Comparison of ENCODE assay signal across 34 cellular contexts in the genomic region with DNA sequence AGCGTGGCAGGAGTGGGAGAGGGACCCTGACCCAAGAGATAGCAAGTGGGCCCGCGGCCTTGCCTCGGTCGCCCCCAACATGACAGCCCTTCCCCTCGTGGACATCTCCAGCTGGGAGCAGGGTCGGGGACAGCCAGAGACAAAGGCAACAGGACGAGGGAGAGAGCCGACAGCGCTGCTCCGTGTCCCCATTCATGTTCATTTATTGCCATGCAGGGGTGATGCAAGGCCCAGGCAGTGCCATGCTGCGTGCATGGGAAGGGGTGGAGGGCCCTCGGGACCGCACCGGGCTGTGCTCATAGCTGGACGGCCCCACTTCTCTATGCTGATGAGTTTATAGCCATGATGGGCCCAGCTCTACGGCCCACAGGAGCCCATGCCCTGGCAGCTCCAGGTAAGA. TPM values are rescaled to one million over a fixed set of nuclear protein-coding genes. Genes with fewer than 3 reads are reported as not detected.
"Had no signal": no experiment of that assay in that cellular context is flagged by ENCODE, and none has a peak within 500 bp of the region (broad histone marks: within the 10 kb centered on the region; RNA-seq: fewer than 3 reads in every experiment).

No MANE protein-coding gene starts in this region.

- DNase-seq: activated CD4-positive, alpha-beta T cell treated with anti-CD3 and anti-CD28 coated beads, Interleukin-2, amount 50 U/mL, for 1 hour; activated CD8-positive, alpha-beta T cell treated with anti-CD3 and anti-CD28 coated beads for 36 hours; activated gamma-delta T cell treated with Interleukin-2 at 50 U/mL for 16 hours; activated naive CD4-positive, alpha-beta T cell treated with anti-CD3 and anti-CD28 coated beads, Interleukin-2, amount 50 U/mL, for 16 hours; activated T-cell treated with anti-CD3 and anti-CD28 coated beads, Interleukin-2, amount 50 U/mL, for 1 hour; dermis blood vessel endothelial cell; effector CD4-positive, alpha-beta T cell; foreskin keratinocyte; hypothalamus; immature natural killer cell; kidney; mucosa of descending colon; SK-N-SH; stimulated activated CD4-positive, alpha-beta T cell treated with anti-CD3 and anti-CD28 coated beads, Interleukin-15, amount 100 ng/mL, for 24 hours; stimulated activated CD4-positive, alpha-beta T cell treated with anti-CD3 and anti-CD28 coated beads, Interleukin-2, amount 100 ng/mL, for 24 hours; stimulated activated naive B cell treated with anti-CD40 and anti-IgM and Interleukin-4, amounts not matched to agents 10 μg/mL and 1 μg/mL and 100 μg/mL, for 72 hours; SW 1271; T-helper 9 cell had no signal

- H3K36me3 ChIP-seq: esophagus muscularis mucosa, heart left ventricle, thoracic aorta, vagina had no signal

- H3K36me3 Mint-ChIP-seq: immature natural killer cell; natural killer cell treated with Interleukin-12 subunit alpha and Interleukin-12 subunit beta and Interleukin-15 and Interleukin-18, amount 100 ng/mL, for 72 hours; stimulated activated naive B cell treated with anti-CD40 and anti-IgM and Interleukin-4, amounts not matched to agents 10 μg/mL and 1 μg/mL and 100 μg/mL, for 72 hours; type B pancreatic cell had no signal

- H3K4me3 ChIP-seq: esophagus muscularis mucosa, heart left ventricle, mucosa of descending colon, psoas muscle, smooth muscle cell, thoracic aorta, vagina had no signal

- H3K4me2 ChIP-seq: SK-N-SH, smooth muscle cell had no signal

- H3K27me3 Mint-ChIP-seq: activated CD8-positive, alpha-beta T cell treated with anti-CD3 and anti-CD28 coated beads for 36 hours; natural killer cell treated with Interleukin-12 subunit alpha and Interleukin-12 subunit beta and Interleukin-15 and Interleukin-18, amount 100 ng/mL, for 72 hours; stimulated activated naive B cell treated with anti-CD40 and anti-IgM and Interleukin-4, amounts not matched to agents 10 μg/mL and 1 μg/mL and 100 μg/mL, for 72 hours; type B pancreatic cell had no signal

- H3K9me3 ChIP-seq: esophagus muscularis mucosa, heart left ventricle, mucosa of descending colon, psoas muscle, SK-N-SH, thoracic aorta, vagina had no signal

- H3K4me1 ChIP-seq: esophagus muscularis mucosa, foreskin keratinocyte, heart left ventricle, parathyroid adenoma, psoas muscle, vagina had no signal

- FAIRE-seq: bronchial epithelial cell, colon, kidney, TTC549 had no signal

- H3K27me3 ChIP-seq: esophagus muscularis mucosa, foreskin keratinocyte, heart left ventricle, vagina had no signal

- H2AFZ ChIP-seq: parathyroid adenoma had no signal

- H3K4me1 Mint-ChIP-seq: immature natural killer cell; stimulated activated naive B cell treated with anti-CD40 and anti-IgM and Interleukin-4, amounts not matched to agents 10 μg/mL and 1 μg/mL and 100 μg/mL, for 72 hours had no signal

- H3K27ac ChIP-seq: esophagus muscularis mucosa, foreskin keratinocyte, heart left ventricle, parathyroid adenoma, psoas muscle, thoracic aorta, vagina, VCaP had no signal

- H3K27ac Mint-ChIP-seq: activated CD8-positive, alpha-beta T cell treated with anti-CD3 and anti-CD28 coated beads for 36 hours; activated T-helper 1 cell treated with anti-CD3 and anti-CD28 coated beads, Interleukin-12 subunit alpha, Interleukin-12 subunit beta, Interleukin-2, Interleukin-4 antibody, amounts not matched to agents 30 ng/mL and 10 ng/mL and 1 ng/mL, durations not matched to agents 14 hours and 24 hours and 36 hours; immature natural killer cell; natural killer cell treated with Interleukin-12 subunit alpha and Interleukin-12 subunit beta and Interleukin-15 and Interleukin-18, amount 100 ng/mL, for 72 hours; stimulated activated naive B cell treated with anti-CD40 and anti-IgM and Interleukin-4, amounts not matched to agents 10 μg/mL and 1 μg/mL and 100 μg/mL, for 72 hours; T-helper 1 cell treated with Interleukin-12 subunit alpha and Interleukin-12 subunit beta and Interleukin-4 antibody, amounts not matched to agents 30 μg/mL and 1 μg/mL, for 36 hours; type B pancreatic cell had no signal

- H3K9ac ChIP-seq: parathyroid adenoma, SK-N-SH had no signal

- H3K9me3 Mint-ChIP-seq: activated CD8-positive, alpha-beta T cell treated with anti-CD3 and anti-CD28 coated beads for 36 hours; activated T-helper 1 cell treated with anti-CD3 and anti-CD28 coated beads, Interleukin-12 subunit alpha, Interleukin-12 subunit beta, Interleukin-2, Interleukin-4 antibody, amounts not matched to agents 30 ng/mL and 10 ng/mL and 1 ng/mL, durations not matched to agents 14 hours and 24 hours and 36 hours; immature natural killer cell; natural killer cell treated with Interleukin-12 subunit alpha and Interleukin-12 subunit beta and Interleukin-15 and Interleukin-18, amount 100 ng/mL, for 72 hours; stimulated activated naive B cell treated with anti-CD40 and anti-IgM and Interleukin-4, amounts not matched to agents 10 μg/mL and 1 μg/mL and 100 μg/mL, for 72 hours; T-helper 1 cell treated with Interleukin-12 subunit alpha and Interleukin-12 subunit beta and Interleukin-4 antibody, amounts not matched to agents 30 μg/mL and 1 μg/mL, for 36 hours; type B pancreatic cell had no signal

- H3K4me3 Mint-ChIP-seq: activated CD8-positive, alpha-beta T cell treated with anti-CD3 and anti-CD28 coated beads for 36 hours; activated T-helper 1 cell treated with anti-CD3 and anti-CD28 coated beads, Interleukin-12 subunit alpha, Interleukin-12 subunit beta, Interleukin-2, Interleukin-4 antibody, amounts not matched to agents 30 ng/mL and 10 ng/mL and 1 ng/mL, durations not matched to agents 14 hours and 24 hours and 36 hours; immature natural killer cell; natural killer cell treated with Interleukin-12 subunit alpha and Interleukin-12 subunit beta and Interleukin-15 and Interleukin-18, amount 100 ng/mL, for 72 hours; stimulated activated naive B cell treated with anti-CD40 and anti-IgM and Interleukin-4, amounts not matched to agents 10 μg/mL and 1 μg/mL and 100 μg/mL, for 72 hours; T-helper 1 cell treated with Interleukin-12 subunit alpha and Interleukin-12 subunit beta and Interleukin-4 antibody, amounts not matched to agents 30 μg/mL and 1 μg/mL, for 36 hours; type B pancreatic cell had no signal

- H3K79me2 ChIP-seq: parathyroid adenoma had no signal

- ATAC-seq: activated CD8-positive, alpha-beta T cell treated with anti-CD3 and anti-CD28 coated beads for 36 hours; foreskin keratinocyte; heart left ventricle; mucosa of descending colon; natural killer cell treated with Interleukin-12 subunit alpha and Interleukin-12 subunit beta and Interleukin-15 and Interleukin-18, amount 100 ng/mL, for 72 hours; psoas muscle; stimulated activated naive B cell treated with anti-CD40 and anti-IgM and Interleukin-4, amounts not matched to agents 10 μg/mL and 1 μg/mL and 100 μg/mL, for 72 hours had no signal

RNA-seq across cellular contexts. Expression of a gene that starts 37.9 kb away (rescaled TPM):
- total RNA-seq: activated CD8-positive, alpha-beta T cell treated with anti-CD3 and anti-CD28 coated beads for 36 hours; activated T-helper 1 cell treated with anti-CD3 and anti-CD28 coated beads, Interleukin-12 subunit alpha, Interleukin-12 subunit beta, Interleukin-2, Interleukin-4 antibody, amounts not matched to agents 30 ng/mL and 10 ng/mL and 1 ng/mL, durations not matched to agents 14 hours and 24 hours and 36 hours; natural killer cell treated with Interleukin-12 subunit alpha and Interleukin-12 subunit beta and Interleukin-15 and Interleukin-18, amount 100 ng/mL, for 72 hours had no signal
- polyA plus RNA-seq: immature natural killer cell had no signal

RNA-seq across cellular contexts. Expression of a gene that starts 40.3 kb away (rescaled TPM):
- total RNA-seq: bronchial epithelial cell, dermis blood vessel endothelial cell, foreskin keratinocyte, lung microvascular endothelial cell had no signal
- polyA plus RNA-seq: foreskin keratinocyte, immature natural killer cell, SK-N-SH had no signal
